8 cellular contexts compared by ENCODE assay signal in genomic region chr3:171459942-171460225, GRCh38. TPM values are rescaled to one million over a fixed set of nuclear protein-coding genes. Genes with fewer than 3 reads are reported as not detected.
DNase-seq lines count a peak whose midpoint lies in the region; ATAC-seq and TF ChIP-seq lines count a peak whose summit lies in the region.

No MANE protein-coding gene starts in this region.

- no peaks in the 10 kb centered on the region for H3K9me3 Mint-ChIP-seq in activated naive CD4-positive, alpha-beta T cell treated with anti-CD3 and anti-CD28 coated beads, Interleukin-2, amount 50 U/mL, for 24 hours
- no peaks in the 10 kb centered on the region for H3K9me3 Mint-ChIP-seq in glutamatergic neuron (ENCODE audit: unreplicated experiment)

- intact Hi-C loops in sigmoid colon (cut with DNase I), result loop anchor here (2.0 to 10.0 kb wide), 4 partner anchors 125 to 498 kb away; no protein-coding TSS in a partner anchor

- no peak for ATAC-seq in GM18909 (IDR thresholded peaks at IDR 0.05; ENCODE audit: poor library complexity, unreplicated experiment)
- ATAC-seq in GM21360 (IDR thresholded peaks at IDR 0.05; ENCODE audit: unreplicated experiment), result no peak

- H3K4me1 Mint-ChIP-seq in activated naive CD4-positive, alpha-beta T cell treated with anti-CD3 and anti-CD28 coated beads, Interleukin-2, amount 50 U/mL, for 24 hours, result peaks cover 29% of the 10 kb centered on the region
- H3K4me1 Mint-ChIP-seq in glutamatergic neuron (ENCODE audit: low read depth, unreplicated experiment), result peaks cover 11% of the 10 kb centered on the region

- H3K4me1 ChIP-seq in sigmoid colon, result peaks cover 0 to 38% (median 23%) of the 10 kb centered on the region in 4 donors

- 0 to 1% methylated on average over 20 of the region's 20 CpGs for WGBS in sigmoid colon, 2 donors

- no peaks in the 10 kb centered on the region for H3K27me3 Mint-ChIP-seq in activated naive CD4-positive, alpha-beta T cell treated with anti-CD3 and anti-CD28 coated beads, Interleukin-2, amount 50 U/mL, for 24 hours
- H3K27me3 Mint-ChIP-seq in glutamatergic neuron (ENCODE audit: unreplicated experiment), result peaks cover 14% of the 10 kb centered on the region

- no peak for TF ChIP-seq EP300 in sigmoid colon (IDR thresholded peaks at IDR 0.05)

- H3K9me3 ChIP-seq in sigmoid colon, result no peaks in the 10 kb centered on the region

- no peak for TF ChIP-seq POLR2A in sigmoid colon (IDR thresholded peaks at IDR 0.05)

- peak overlapping the region; percentile 70 to 91 (median 84) for H3K4me3 ChIP-seq in sigmoid colon

- H3K27ac Mint-ChIP-seq in activated naive CD4-positive, alpha-beta T cell treated with anti-CD3 and anti-CD28 coated beads, Interleukin-2, amount 50 U/mL, for 24 hours, result peak overlapping the region; percentile 89
- no peak overlapping the region for H3K27ac Mint-ChIP-seq in glutamatergic neuron (ENCODE audit: unreplicated experiment)

- no peaks in the 10 kb centered on the region for H3K36me3 ChIP-seq in sigmoid colon

- peak overlapping the region; percentile 93 for H3K4me3 Mint-ChIP-seq in activated naive CD4-positive, alpha-beta T cell treated with anti-CD3 and anti-CD28 coated beads, Interleukin-2, amount 50 U/mL, for 24 hours
- H3K4me3 Mint-ChIP-seq in glutamatergic neuron (ENCODE audit: unreplicated experiment), result peak overlapping the region; percentile 95

- no peaks in the 10 kb centered on the region for H3K27me3 ChIP-seq in sigmoid colon

- TF ChIP-seq CTCF in VCaP (conservative IDR thresholded peaks at IDR 0.05), result no peak
- no peak for TF ChIP-seq CTCF in glutamatergic neuron (IDR thresholded peaks at IDR 0.05; ENCODE audit: partially characterized antibody, unreplicated experiment)
- TF ChIP-seq CTCF in sigmoid colon (IDR thresholded peaks at IDR 0.05), result no peak

- DNase-seq in activated naive CD4-positive, alpha-beta T cell treated with Interleukin-2 at 50 U/mL for 16 hours, result no peak
- no peak for DNase-seq in glutamatergic neuron
- no peak for DNase-seq in sigmoid colon
- no peak for DNase-seq in middle frontal gyrus (ENCODE audit: extremely low spot score, low spot score)

- H3K36me3 Mint-ChIP-seq in activated naive CD4-positive, alpha-beta T cell treated with anti-CD3 and anti-CD28 coated beads, Interleukin-2, amount 50 U/mL, for 24 hours, result no peaks in the 10 kb centered on the region
- H3K36me3 Mint-ChIP-seq in glutamatergic neuron (ENCODE audit: unreplicated experiment), result no peaks in the 10 kb centered on the region

- H3K27ac ChIP-seq in VCaP, result peak overlapping the region; percentile 84
- peak overlapping the region; percentile 84 to 93 (median 87) for H3K27ac ChIP-seq in sigmoid colon

RNA-seq across cellular contexts. Expression of gene TNIK, which starts 0.3 kb away (rescaled TPM):
- total RNA-seq in glutamatergic neuron (ENCODE audit: unreplicated experiment), result 1.5 TPM
- 10 to 100 TPM in 3 of 4 donors, 1 to 10 TPM in 1; 9.2 to 21.3 (median 16.7) TPM for total RNA-seq in sigmoid colon
- 1 to 10 TPM; 5.4 to 9.2 (median 7.2) TPM for polyA plus RNA-seq in sigmoid colon
